ENCODE assay signal across 24 cellular contexts in genomic region chr10:69855346-69856163, GRCh38. TPM values are rescaled to one million over a fixed set of nuclear protein-coding genes. Genes with fewer than 3 reads are reported as not detected.
DNase-seq lines count a peak whose midpoint lies in the region; ATAC-seq, FAIRE-seq and TF ChIP-seq lines count a peak whose summit lies in the region.
"Had no signal": no experiment of that assay in that cellular context is flagged by ENCODE, and none has a peak within 500 bp of the region (broad histone marks: within the 10 kb centered on the region; RNA-seq: fewer than 3 reads in every experiment).

No MANE protein-coding gene starts in this region.

- H3K36me3 ChIP-seq in K562 (ENCODE audit: control insufficient read depth, insufficient read depth, low read length), result no peaks in the 10 kb centered on the region
- H3K36me3 ChIP-seq: heart left ventricle had no signal

- H3K4me3 ChIP-seq in K562, result no peak overlapping the region
- H3K4me3 ChIP-seq: body of pancreas, GM23338, heart left ventricle, lung, PC-9 had no signal

- H3K27me3 ChIP-seq in K562 (ENCODE audit: control insufficient read depth in 2 of 2, insufficient read depth in 2 of 2, low read length in 2 of 2), result peaks cover 0 to 34% of the 10 kb centered on the region in 2 experiments; a peak in 4 of 5 replicates
- H3K27me3 ChIP-seq: body of pancreas, heart left ventricle had no signal

- no peak overlapping the region for H3K9ac ChIP-seq in K562 (ENCODE audit: insufficient read depth in 1 of 2, low read depth in 2 of 2, low read length in 2 of 2)

- no peak for TF ChIP-seq RAD21 in K562 (CRISPR knock-in tag; conservative IDR thresholded peaks at IDR 0.05 in 1 of 2, IDR thresholded peaks at IDR 0.05 in 1 of 2)

- H3K4me2 ChIP-seq in K562 (ENCODE audit: insufficient read depth, low read length), result no peak overlapping the region
- H3K4me2 ChIP-seq: GM23338, PC-9 had no signal

- H4K20me1 ChIP-seq in K562 (replicated peaks; ENCODE audit: control insufficient read depth, insufficient read depth, low read length), result peaks cover 4% of the 10 kb centered on the region; the same call in 1 of the 2 replicates

- POLR2A ChIA-PET in K562 (lab: Yijun Ruan, JAX), result interaction anchor here (0.5 to 0.6 kb wide), 2 partner anchors 15 to 24 kb away, joined by 3 read pairs; no protein-coding TSS in a partner anchor

- DNase-seq in NCI-H1105 (lab: John Stamatoyannopoulos, UW) (peak; percentile 16), K562 (ENCODE audit: extremely low read depth in 1 of 4, low spot score in 3 of 4) (no peak), left kidney (ENCODE audit: low read depth, low spot score) (peak; percentile 29), superior temporal gyrus (ENCODE audit: extremely low spot score) (peak; percentile 67), NCI-H146 (lab: John Stamatoyannopoulos, UW) (no peak), HK-2 (ENCODE audit: unreplicated experiment) (no peak)
- DNase-seq: activated CD4-positive, alpha-beta T cell treated with anti-CD3 and anti-CD28 coated beads for 4 hours; activated gamma-delta T cell; activated T-cell treated with anti-CD3 and anti-CD28 coated beads for 4 hours; CD4-positive, alpha-beta memory T cell; effector CD4-positive, alpha-beta T cell; heart left ventricle; NCI-H2081; NCI-H446; PC-9; SHP77; stimulated activated CD4-positive, alpha-beta T cell treated with anti-CD3 and anti-CD28 coated beads, Interleukin-4, amount 100 ng/mL, for 4 hours had no signal

- WGBS in K562 (ENCODE audit: insufficient coverage, low coverage, missing lambda C conversion rate), result 2% methylated on average over 6 of the region's 6 CpGs

- H3K27ac ChIP-seq in K562 (ENCODE audit: extremely low read depth, low read depth, low read length), result no peak overlapping the region
- H3K27ac ChIP-seq: body of pancreas, epithelial cell of prostate, heart left ventricle, PC-9 had no signal

- CTCF ChIA-PET in K562 (lab: Yijun Ruan, JAX; ENCODE audit: low intra/inter-chr PET ratio), result no interaction called here

- no peak for TF ChIP-seq EP300 in K562 (IDR thresholded peaks at IDR 0.05; ENCODE audit: low read length)

- no peaks in the 10 kb centered on the region for H3K9me3 ChIP-seq in K562 (replicated peaks; ENCODE audit: control insufficient read depth, insufficient read depth, low read depth, low read length)
- H3K9me3 ChIP-seq: body of pancreas, heart left ventricle had no signal

- H3K9me1 ChIP-seq in K562 (ENCODE audit: control insufficient read depth, insufficient read depth, low read length), result no peaks in the 10 kb centered on the region

- no peak for TF ChIP-seq POLR2A in K562 (conservative IDR thresholded peaks at IDR 0.05)

- FAIRE-seq in K562 (lab: Jason Lieb, UNC), result no peak

- peaks cover 6 to 7% of the 10 kb centered on the region in 2 experiments; a peak in 3 of 5 replicates for H3K4me1 ChIP-seq in K562 (replicated peaks in 1 of 2; ENCODE audit: control insufficient read depth in 2 of 2, insufficient read depth in 2 of 2, low read length in 2 of 2)
- H3K4me1 ChIP-seq: heart left ventricle had no signal

- no TSS peak for BruUV-seq in K562 (replicated peaks; lab: Mats Ljungman, UMichigan)

- in situ Hi-C loops in K562 (cut with MboI), result no loop called here

- TF ChIP-seq CTCF in K562 (IDR thresholded peaks at IDR 0.05 in 2 of 3, conservative IDR thresholded peaks at IDR 0.05 in 1 of 3; ENCODE audit: insufficient read depth in 2 of 3, low read depth in 1 of 3, low read length in 3 of 3), result no peak

- no peak for ATAC-seq in K562
- no peak for ATAC-seq in HG02642 (IDR thresholded peaks at IDR 0.05; ENCODE audit: poor library complexity, unreplicated experiment)
- ATAC-seq: GM23338; heart left ventricle; sciatic nerve; stimulated activated memory B cell treated with anti-CD40 and anti-IgM and Interleukin-4, amounts not matched to agents 10 μg/mL and 1 μg/mL and 100 μg/mL, for 72 hours had no signal

- intact Hi-C loops in K562 (cut with micrococcal nuclease), result no loop called here

- H3K79me2 ChIP-seq in K562 (ENCODE audit: control insufficient read depth, insufficient read depth, low read length), result no peaks in the 10 kb centered on the region

- H2AFZ ChIP-seq in K562 (ENCODE audit: low read depth, low read length), result no peak overlapping the region
- H2AFZ ChIP-seq: GM23338, PC-9 had no signal

TF ChIP-seq in K562, 482 proteins besides CTCF, POLR2A, EP300 and RAD21 (continues in another document):
- TF ChIP-seq ZNF232 (CRISPR knock-in tag; IDR thresholded peaks at IDR 0.05), result 0 out of 2 replicates have a peak, but pooled peaks have one; percentile 21
- peak; percentile 96 for TF ChIP-seq DACH1 (IDR thresholded peaks at IDR 0.05; ENCODE audit: partially characterized antibody)
- TF ChIP-seq HNRNPK (IDR thresholded peaks at IDR 0.05; ENCODE audit: low read depth, low read length, poor library complexity, severe bottlenecking), result no peak
- TF ChIP-seq RERE (CRISPR knock-in tag; IDR thresholded peaks at IDR 0.05; ENCODE audit: borderline replicate concordance), result no peak

RNA-seq across cellular contexts. Expression of gene COL13A1, which starts 53.8 kb away (rescaled TPM):
- total RNA-seq in K562 (2011; cell fraction: chromatin; rRNA removed; ENCODE audit: low replicate concordance), result not detected in 2 replicates
- total RNA-seq in K562 (2011; cell fraction: nucleolus; rRNA removed), result not detected in 2 replicates
- total RNA-seq in K562 (2011; cell fraction: nucleoplasm; rRNA removed), result not detected in 2 replicates
- not detected in 2 replicates for total RNA-seq in K562 (2014; rRNA removed)
- not detected in 2 replicates for total RNA-seq in K562 (2014; rRNA removed; fragmentation: Illumina TruSeq; extraction: Trizol)
- not detected in 2 replicates for total RNA-seq in K562 (2015; rRNA removed; fragmentation: Illumina TruSeq; extraction: Trizol)
- not detected in 2 replicates for total RNA-seq in K562 (2021)
- polyA plus RNA-seq in K562 (2011; rRNA removed), result not detected in 2 replicates
- polyA plus RNA-seq in K562 (2011; cell fraction: cytosol; rRNA removed), result not detected in 2 replicates
- not detected in 2 replicates for polyA plus RNA-seq in K562 (2011; cell fraction: nucleus; rRNA removed)
- not detected in 2 replicates for polyA plus RNA-seq in K562 (2012)
- not detected in 2 replicates for polyA plus RNA-seq in K562 (2014; fragmentation: Illumina TruSeq; extraction: Trizol)
- polyA plus RNA-seq in K562 (2014; fragmentation: Nextera tagmentation; extraction: Ambion mirVana), result not detected
- not detected in 2 replicates for polyA plus RNA-seq in K562 (2014; rRNA removed)
- not detected in 2 replicates for polyA minus RNA-seq in K562 (2011; rRNA and poly(A)+ RNA removed)
- polyA minus RNA-seq in K562 (2011; cell fraction: cytosol; rRNA and poly(A)+ RNA removed), result not detected in 2 replicates
- not detected in 2 replicates for polyA minus RNA-seq in K562 (2011; cell fraction: nucleus; rRNA and poly(A)+ RNA removed)
- total RNA-seq: CD4-positive, alpha-beta memory T cell had no signal
- polyA plus RNA-seq: CD4-positive, alpha-beta memory T cell had no signal

Comparison
In these comparisons a context has a peak if more than half of its experiments do, and no peak if none do; other contexts are left out.
1. DNase-seq: peak in NCI-H1105 (single experiment), left kidney (single experiment) and superior temporal gyrus (single experiment); none in K562 (0 of 4), NCI-H146 (single experiment) and HK-2 (single experiment).